Comparison of ENCODE assay signal across 33 cellular contexts in genomic region chr10:102426803-102427287, GRCh38. TPM values are rescaled to one million over a fixed set of nuclear protein-coding genes. Genes with fewer than 3 reads are reported as not detected.
DNase-seq lines count a peak whose midpoint lies in the region; TF ChIP-seq lines count a peak whose summit lies in the region.
"Had no signal": no experiment of that assay in that cellular context is flagged by ENCODE, and none has a peak within 500 bp of the region (broad histone marks: within the 10 kb centered on the region; RNA-seq: fewer than 3 reads in every experiment).

No MANE protein-coding gene starts in this region.

- no peak overlapping the region for H3K27ac ChIP-seq in osteoblast (ENCODE audit: low read depth, low read length)
- no peak overlapping the region for H3K27ac ChIP-seq in sigmoid colon
- H3K27ac ChIP-seq: cardiac muscle cell, foreskin keratinocyte, left lung, neural progenitor cell, parathyroid adenoma, Peyer's patch, skin epidermis, testis had no signal

- H3K9me3 Mint-ChIP-seq in activated naive CD4-positive, alpha-beta T cell treated with anti-CD3 and anti-CD28 coated beads for 36 hours: no peaks in the 10 kb centered on the region
- no peaks in the 10 kb centered on the region for H3K9me3 Mint-ChIP-seq in activated naive CD4-positive, alpha-beta T cell treated with anti-CD3 and anti-CD28 coated beads, Interleukin-2, amount 10 ng/mL, durations not matched to agents 7 days and 5 days
- H3K9me3 Mint-ChIP-seq in activated T-helper 2 cell treated with anti-CD3 and anti-CD28 coated beads, Interferon-gamma antibody, Interleukin-2, Interleukin-4, amounts not matched to agents 10 μg/mL and 5 μg/mL and 100 μg/mL, durations not matched to agents 14 hours and 24 hours and 36 hours: no peaks in the 10 kb centered on the region
- H3K9me3 Mint-ChIP-seq: endodermal cell; neural progenitor cell; T-helper 2 cell treated with Interferon-gamma antibody and Interleukin-4, amounts not matched to agents 5 μg/mL and 100 μg/mL, for 36 hours had no signal

- H3K4me3 ChIP-seq in osteoblast (ENCODE audit: insufficient read depth, low read length) (no peak overlapping the region), sigmoid colon (no peak overlapping the region)
- H3K4me3 ChIP-seq: cardiac muscle cell, left lung, neural progenitor cell, Peyer's patch, skin epidermis, testis had no signal

- no peaks in the 10 kb centered on the region for H3K27me3 ChIP-seq in osteoblast (ENCODE audit: insufficient read depth, low read length)
- no peaks in the 10 kb centered on the region for H3K27me3 ChIP-seq in sigmoid colon
- H3K27me3 ChIP-seq: cardiac muscle cell, foreskin keratinocyte, left lung, Peyer's patch, testis had no signal

- TF ChIP-seq CTCF in osteoblast (IDR thresholded peaks at IDR 0.05; ENCODE audit: extremely low read depth, low read depth, low read length) (no peak), sigmoid colon (IDR thresholded peaks at IDR 0.05) (no peak)

- no peak overlapping the region for H3K4me3 Mint-ChIP-seq in activated naive CD4-positive, alpha-beta T cell treated with anti-CD3 and anti-CD28 coated beads for 36 hours
- H3K4me3 Mint-ChIP-seq in activated naive CD4-positive, alpha-beta T cell treated with anti-CD3 and anti-CD28 coated beads, Interleukin-2, amount 10 ng/mL, durations not matched to agents 7 days and 5 days: no peak overlapping the region
- no peak overlapping the region for H3K4me3 Mint-ChIP-seq in activated T-helper 2 cell treated with anti-CD3 and anti-CD28 coated beads, Interferon-gamma antibody, Interleukin-2, Interleukin-4, amounts not matched to agents 10 μg/mL and 5 μg/mL and 100 μg/mL, durations not matched to agents 14 hours and 24 hours and 36 hours (ENCODE audit: low read depth)
- H3K4me3 Mint-ChIP-seq: endodermal cell; neural progenitor cell; T-helper 2 cell treated with Interferon-gamma antibody and Interleukin-4, amounts not matched to agents 5 μg/mL and 100 μg/mL, for 36 hours had no signal

- H2AFZ ChIP-seq in osteoblast (ENCODE audit: low read length): no peak overlapping the region
- H2AFZ ChIP-seq: neural progenitor cell, parathyroid adenoma had no signal

- H3K4me1 ChIP-seq in osteoblast (ENCODE audit: insufficient read depth, low read length): peaks cover 23% of the 10 kb centered on the region
- H3K4me1 ChIP-seq in sigmoid colon: peaks cover 0 to 24% (median 22%) of the 10 kb centered on the region in 4 donors

- peak overlapping the region; percentile 22 for H3K4me2 ChIP-seq in osteoblast (ENCODE audit: insufficient read depth, low read length)
- H3K4me2 ChIP-seq: neural progenitor cell had no signal

- TF ChIP-seq POLR2A in sigmoid colon (IDR thresholded peaks at IDR 0.05): no peak

- H3K9me3 ChIP-seq in osteoblast (ENCODE audit: low read depth, low read length): no peaks in the 10 kb centered on the region
- H3K9me3 ChIP-seq in sigmoid colon: no peaks in the 10 kb centered on the region
- H3K9me3 ChIP-seq: left lung, Peyer's patch, testis had no signal

- intact Hi-C loops in activated naive CD4-positive, alpha-beta T cell treated with anti-CD3 and anti-CD28 coated beads for 36 hours (cut with micrococcal nuclease): no loop called here
- intact Hi-C loops in activated T-helper 2 cell treated with anti-CD3 and anti-CD28 coated beads, Interferon-gamma antibody, Interleukin-2, Interleukin-4, amounts not matched to agents 10 μg/mL and 5 μg/mL and 100 μg/mL, durations not matched to agents 14 hours and 24 hours and 36 hours (cut with micrococcal nuclease): no loop called here
- intact Hi-C loops in sigmoid colon (cut with DNase I): loop anchor here (5.0 kb wide), 1 partner anchor 185 kb away; the partner anchor contains the start of gene PITX3

- H3K4me1 Mint-ChIP-seq in activated naive CD4-positive, alpha-beta T cell treated with anti-CD3 and anti-CD28 coated beads for 36 hours (ENCODE audit: low read depth): peaks cover 32% of the 10 kb centered on the region
- peaks cover 30% of the 10 kb centered on the region for H3K4me1 Mint-ChIP-seq in activated naive CD4-positive, alpha-beta T cell treated with anti-CD3 and anti-CD28 coated beads, Interleukin-2, amount 10 ng/mL, durations not matched to agents 7 days and 5 days
- H3K4me1 Mint-ChIP-seq in activated T-helper 2 cell treated with anti-CD3 and anti-CD28 coated beads, Interferon-gamma antibody, Interleukin-2, Interleukin-4, amounts not matched to agents 10 μg/mL and 5 μg/mL and 100 μg/mL, durations not matched to agents 14 hours and 24 hours and 36 hours (ENCODE audit: low read depth): peaks cover 17% of the 10 kb centered on the region

- WGBS in sigmoid colon, 2 donors: 92% methylated on average over 7 of the region's 7 CpGs

- peak; percentile 24 for DNase-seq in activated naive CD4-positive, alpha-beta T cell treated with anti-CD3 and anti-CD28 coated beads for 36 hours
- no peak for DNase-seq in activated naive CD4-positive, alpha-beta T cell treated with anti-CD3 and anti-CD28 coated beads, Interleukin-2, amount 10 ng/mL, durations not matched to agents 7 days and 5 days
- DNase-seq in ELR (ENCODE audit: low read depth) (peak; percentile 39), osteoblast (ENCODE audit: insufficient read length, low spot score, missing footprints) (peak; percentile 68), sigmoid colon (no peak), NCI-H345 (lab: John Stamatoyannopoulos, UW) (no peak)
- DNase-seq in activated T-helper 2 cell treated with anti-CD3 and anti-CD28 coated beads, Interferon-gamma antibody, Interleukin-2, Interleukin-4, amounts not matched to agents 10 μg/mL and 5 μg/mL and 100 μg/mL, durations not matched to agents 14 hours and 24 hours and 36 hours (ENCODE audit: low spot score): no peak
- DNase-seq: ACHN; activated CD8-positive, alpha-beta memory T cell treated with anti-CD3 and anti-CD28 coated beads for 24 hours; activated T-cell treated with anti-CD3 and anti-CD28 coated beads for 4 hours; anterior cingulate cortex; cortex of kidney; endodermal cell; foreskin keratinocyte; H7; head of caudate nucleus; islet precursor cell; left lung; NCI-H1436 treated with DMSO at 0.1 percent for 48 hours; NCI-H446; NCI-H748 treated with DMSO at 0.1 percent for 48 hours; Peyer's patch; retina; SHP77; stimulated activated naive CD4-positive, alpha-beta T cell treated with Interleukin-2 at 50 U/mL for 16 hours; testis had no signal

- TF ChIP-seq EP300 in sigmoid colon (IDR thresholded peaks at IDR 0.05): no peak

- peaks cover 22% of the 10 kb centered on the region for H3K79me2 ChIP-seq in osteoblast (ENCODE audit: insufficient read depth, low read length)

- H3K36me3 Mint-ChIP-seq in activated naive CD4-positive, alpha-beta T cell treated with anti-CD3 and anti-CD28 coated beads for 36 hours (ENCODE audit: low read depth): no peaks in the 10 kb centered on the region
- peaks cover 25% of the 10 kb centered on the region for H3K36me3 Mint-ChIP-seq in activated naive CD4-positive, alpha-beta T cell treated with anti-CD3 and anti-CD28 coated beads, Interleukin-2, amount 10 ng/mL, durations not matched to agents 7 days and 5 days
- H3K36me3 Mint-ChIP-seq in activated T-helper 2 cell treated with anti-CD3 and anti-CD28 coated beads, Interferon-gamma antibody, Interleukin-2, Interleukin-4, amounts not matched to agents 10 μg/mL and 5 μg/mL and 100 μg/mL, durations not matched to agents 14 hours and 24 hours and 36 hours (ENCODE audit: low read depth): peaks cover 17% of the 10 kb centered on the region

- peaks cover 12% of the 10 kb centered on the region for H4K20me1 ChIP-seq in osteoblast (ENCODE audit: insufficient read depth, low read length)

- no peaks in the 10 kb centered on the region for H3K27me3 Mint-ChIP-seq in activated naive CD4-positive, alpha-beta T cell treated with anti-CD3 and anti-CD28 coated beads for 36 hours (ENCODE audit: low read depth)
- no peaks in the 10 kb centered on the region for H3K27me3 Mint-ChIP-seq in activated naive CD4-positive, alpha-beta T cell treated with anti-CD3 and anti-CD28 coated beads, Interleukin-2, amount 10 ng/mL, durations not matched to agents 7 days and 5 days
- no peaks in the 10 kb centered on the region for H3K27me3 Mint-ChIP-seq in activated T-helper 2 cell treated with anti-CD3 and anti-CD28 coated beads, Interferon-gamma antibody, Interleukin-2, Interleukin-4, amounts not matched to agents 10 μg/mL and 5 μg/mL and 100 μg/mL, durations not matched to agents 14 hours and 24 hours and 36 hours (ENCODE audit: low read depth)

- H3K36me3 ChIP-seq in osteoblast (ENCODE audit: insufficient read depth, low read length) (peaks cover 14% of the 10 kb centered on the region), sigmoid colon (peaks cover 10 to 24% (median 11%) of the 10 kb centered on the region in 4 donors)
- H3K36me3 ChIP-seq: neural progenitor cell had no signal

- CTCF ChIA-PET in activated naive CD4-positive, alpha-beta T cell treated with anti-CD3 and anti-CD28 coated beads for 36 hours (lab: Charles Lee): interaction anchor here (0.6 to 6.1 kb wide), 3 partner anchors 29 to 53 kb away, joined by 3 to 37 read pairs (median 3); no protein-coding TSS in a partner anchor
- CTCF ChIA-PET in activated naive CD4-positive, alpha-beta T cell treated with anti-CD3 and anti-CD28 coated beads, Interleukin-2, amount 10 ng/mL, durations not matched to agents 7 days and 5 days (lab: Charles Lee): no interaction called here

- peak overlapping the region; percentile 64 for H3K27ac Mint-ChIP-seq in activated naive CD4-positive, alpha-beta T cell treated with anti-CD3 and anti-CD28 coated beads for 36 hours
- no peak overlapping the region for H3K27ac Mint-ChIP-seq in activated naive CD4-positive, alpha-beta T cell treated with anti-CD3 and anti-CD28 coated beads, Interleukin-2, amount 10 ng/mL, durations not matched to agents 7 days and 5 days
- H3K27ac Mint-ChIP-seq in activated T-helper 2 cell treated with anti-CD3 and anti-CD28 coated beads, Interferon-gamma antibody, Interleukin-2, Interleukin-4, amounts not matched to agents 10 μg/mL and 5 μg/mL and 100 μg/mL, durations not matched to agents 14 hours and 24 hours and 36 hours: peak overlapping the region; percentile 2
- H3K27ac Mint-ChIP-seq: endodermal cell, neural progenitor cell had no signal

RNA-seq across cellular contexts. Expression of gene CUEDC2, which starts 5.5 kb away (rescaled TPM):
- 10 to 100 TPM; 63.3 to 64.4 TPM for total RNA-seq in activated naive CD4-positive, alpha-beta T cell treated with anti-CD3 and anti-CD28 coated beads for 36 hours
- 60.7 and 67.5 TPM in 2 replicates for total RNA-seq in activated T-helper 2 cell treated with anti-CD3 and anti-CD28 coated beads, Interferon-gamma antibody, Interleukin-2, Interleukin-4, amounts not matched to agents 10 μg/mL and 5 μg/mL and 100 μg/mL, durations not matched to agents 14 hours and 24 hours and 36 hours
- 46.7 and 46.9 TPM in 2 replicates for total RNA-seq in osteoblast
- 10 to 100 TPM; 65.2 to 93.5 (median 82.4) TPM for total RNA-seq in sigmoid colon
- 10 to 100 TPM; 30.0 to 47.7 (median 33.3) TPM for polyA plus RNA-seq in sigmoid colon

RNA-seq across cellular contexts. Expression of gene FBXL15, which starts 6.2 kb away (rescaled TPM):
- total RNA-seq in activated naive CD4-positive, alpha-beta T cell treated with anti-CD3 and anti-CD28 coated beads for 36 hours: 10 to 100 TPM in 1 of 2 experiments, 1 to 10 TPM in 1; 9.9 to 10.8 TPM
- total RNA-seq in activated T-helper 2 cell treated with anti-CD3 and anti-CD28 coated beads, Interferon-gamma antibody, Interleukin-2, Interleukin-4, amounts not matched to agents 10 μg/mL and 5 μg/mL and 100 μg/mL, durations not matched to agents 14 hours and 24 hours and 36 hours: 14.8 and 15.1 TPM in 2 replicates
- total RNA-seq in osteoblast: 5.9 and 9.4 TPM in 2 replicates
- total RNA-seq in sigmoid colon: 10 to 100 TPM; 19.7 to 51.3 (median 34.2) TPM
- 10 to 100 TPM; 19.0 to 36.7 (median 21.0) TPM for polyA plus RNA-seq in sigmoid colon

RNA-seq across cellular contexts. Expression of gene PSD, which starts 8.3 kb away (rescaled TPM):
- total RNA-seq in activated naive CD4-positive, alpha-beta T cell treated with anti-CD3 and anti-CD28 coated beads for 36 hours: 1 to 10 TPM; 6.2 to 7.2 TPM
- total RNA-seq in activated T-helper 2 cell treated with anti-CD3 and anti-CD28 coated beads, Interferon-gamma antibody, Interleukin-2, Interleukin-4, amounts not matched to agents 10 μg/mL and 5 μg/mL and 100 μg/mL, durations not matched to agents 14 hours and 24 hours and 36 hours: 10.6 and 13.4 TPM in 2 replicates
- 0.29 and 0.72 TPM in 2 replicates for total RNA-seq in osteoblast
- total RNA-seq in sigmoid colon: 100 to 1,000 TPM; 343 to 449 (median 417) TPM
- polyA plus RNA-seq in sigmoid colon: 10 to 100 TPM in 1 of 3 donors, 1 to 10 TPM in 1, under 1 TPM in 1; 0.69 to 23.3 (median 6.0) TPM
- total RNA-seq: mesenteric fat pad had no signal

RNA-seq across cellular contexts. Expression of gene C10orf95, which starts 24.5 kb away (rescaled TPM):
- under 1 TPM; 0.14 to 0.15 TPM for total RNA-seq in activated naive CD4-positive, alpha-beta T cell treated with anti-CD3 and anti-CD28 coated beads for 36 hours
- total RNA-seq in activated T-helper 2 cell treated with anti-CD3 and anti-CD28 coated beads, Interferon-gamma antibody, Interleukin-2, Interleukin-4, amounts not matched to agents 10 μg/mL and 5 μg/mL and 100 μg/mL, durations not matched to agents 14 hours and 24 hours and 36 hours: 0.32 TPM in 1 of 2 replicates, not detected in the other
- not detected in 2 replicates for total RNA-seq in osteoblast
- total RNA-seq in sigmoid colon: under 1 TPM in 1 of 4 donors, not detected in 3; 0.36 TPM
- polyA plus RNA-seq in sigmoid colon: 1 to 10 TPM in 2 of 3 donors, under 1 TPM in 1; 0.92 to 2.4 (median 1.1) TPM
- total RNA-seq: cardiac muscle cell had no signal
- polyA plus RNA-seq: BJ had no signal

RNA-seq across cellular contexts. Expression of gene NFKB2, which starts 31.3 kb away (rescaled TPM):
- 100 to 1,000 TPM; 328 to 345 TPM for total RNA-seq in activated naive CD4-positive, alpha-beta T cell treated with anti-CD3 and anti-CD28 coated beads for 36 hours
- 310 and 323 TPM in 2 replicates for total RNA-seq in activated T-helper 2 cell treated with anti-CD3 and anti-CD28 coated beads, Interferon-gamma antibody, Interleukin-2, Interleukin-4, amounts not matched to agents 10 μg/mL and 5 μg/mL and 100 μg/mL, durations not matched to agents 14 hours and 24 hours and 36 hours
- total RNA-seq in osteoblast (17.7 and 20.3 TPM in 2 replicates), sigmoid colon (10 to 100 TPM; 29.6 to 41.1 (median 36.0) TPM)
- polyA plus RNA-seq in sigmoid colon: 10 to 100 TPM in 2 of 3 donors, 1 to 10 TPM in 1; 5.4 to 41.5 (median 11.1) TPM

Comparison
In these comparisons a context has a peak if more than half of its experiments do, and no peak if none do; other contexts are left out.
1. DNase-seq: peak in activated naive CD4-positive, alpha-beta T cell treated with anti-CD3 and anti-CD28 coated beads for 36 hours (single experiment), ELR (single experiment) and osteoblast (single experiment); none in activated naive CD4-positive, alpha-beta T cell treated with anti-CD3 and anti-CD28 coated beads, Interleukin-2, amount 10 ng/mL, durations not matched to agents 7 days and 5 days (single experiment), activated T-helper 2 cell treated with anti-CD3 and anti-CD28 coated beads, Interferon-gamma antibody, Interleukin-2, Interleukin-4, amounts not matched to agents 10 μg/mL and 5 μg/mL and 100 μg/mL, durations not matched to agents 14 hours and 24 hours and 36 hours (single experiment), sigmoid colon (single experiment) and NCI-H345 (single experiment).
2. RNA of gene PSD, which starts 8.3 kb away (total RNA-seq): 343 to 449 TPM in sigmoid colon; 10.6 to 13.4 TPM in activated T-helper 2 cell treated with anti-CD3 and anti-CD28 coated beads, Interferon-gamma antibody, Interleukin-2, Interleukin-4, amounts not matched to agents 10 μg/mL and 5 μg/mL and 100 μg/mL, durations not matched to agents 14 hours and 24 hours and 36 hours, 6.2 to 7.2 TPM in activated naive CD4-positive, alpha-beta T cell treated with anti-CD3 and anti-CD28 coated beads for 36 hours and 0.29 to 0.72 TPM in osteoblast; every median in the first group is over 10 times any median in the second.